In genomic region chr1:116431870-116432500, GRCh38 we compare ENCODE assay signal across 16 cellular contexts.
"Had no signal": no experiment of that assay in that cellular context is flagged by ENCODE, and none has a peak within 500 bp of the region (broad histone marks: within the 10 kb centered on the region; RNA-seq: fewer than 3 reads in every experiment).

No MANE protein-coding gene starts in this region.

- H3K4me1 ChIP-seq: sigmoid colon, spleen, upper lobe of left lung had no signal

- H3K9me3 ChIP-seq: sigmoid colon, spleen, upper lobe of left lung had no signal

- H3K36me3 ChIP-seq: sigmoid colon, spleen, upper lobe of left lung had no signal

- H3K4me1 Mint-ChIP-seq: activated B cell treated with CpG ODN at 0.5 μM for 24 hours; activated CD4-positive, alpha-beta memory T cell treated with anti-CD3 and anti-CD28 coated beads, Interleukin-2, amount 10 ng/mL, durations not matched to agents 7 days and 5 days; naive thymus-derived CD4-positive, alpha-beta T cell; stimulated activated naive B cell treated with anti-CD40 and anti-IgM and Interleukin-4, amounts not matched to agents 10 μg/mL and 1 μg/mL and 100 μg/mL, for 72 hours had no signal

- H3K36me3 Mint-ChIP-seq: naive thymus-derived CD4-positive, alpha-beta T cell; stimulated activated naive B cell treated with anti-CD40 and anti-IgM and Interleukin-4, amounts not matched to agents 10 μg/mL and 1 μg/mL and 100 μg/mL, for 72 hours had no signal

- DNase-seq: activated B cell treated with CpG ODN at 0.5 μM for 24 hours; activated CD4-positive, alpha-beta memory T cell treated with anti-CD3 and anti-CD28 coated beads, Interleukin-2, amount 10 ng/mL, durations not matched to agents 7 days and 5 days; activated CD4-positive, alpha-beta T cell treated with anti-CD3 and anti-CD28 coated beads for 4 hours; activated effector memory CD4-positive, alpha-beta T cell treated with Interleukin-2 at 50 U/mL for 16 hours; activated naive CD4-positive, alpha-beta T cell treated with anti-CD3 and anti-CD28 coated beads, Interleukin-2, amount 50 U/mL, for 16 hours; activated T-cell treated with anti-CD3 and anti-CD28 coated beads, Interleukin-2, amount 50 U/mL, for 48 hours; foreskin melanocyte; left ventricle myocardium superior; naive thymus-derived CD4-positive, alpha-beta T cell; sigmoid colon; spleen; stimulated activated naive B cell treated with anti-CD40 and anti-IgM and Interleukin-4, amounts not matched to agents 10 μg/mL and 1 μg/mL and 100 μg/mL, for 72 hours; T-helper 1 cell; T-helper 9 cell; upper lobe of left lung had no signal

- H2AFZ ChIP-seq: parathyroid adenoma had no signal

- H3K9me3 Mint-ChIP-seq: activated B cell treated with CpG ODN at 0.5 μM for 24 hours; activated CD4-positive, alpha-beta memory T cell treated with anti-CD3 and anti-CD28 coated beads, Interleukin-2, amount 10 ng/mL, durations not matched to agents 7 days and 5 days; naive thymus-derived CD4-positive, alpha-beta T cell; stimulated activated naive B cell treated with anti-CD40 and anti-IgM and Interleukin-4, amounts not matched to agents 10 μg/mL and 1 μg/mL and 100 μg/mL, for 72 hours had no signal

- H3K27me3 ChIP-seq: sigmoid colon, spleen, upper lobe of left lung had no signal

- ATAC-seq: left ventricle myocardium superior; naive thymus-derived CD4-positive, alpha-beta T cell; stimulated activated naive B cell treated with anti-CD40 and anti-IgM and Interleukin-4, amounts not matched to agents 10 μg/mL and 1 μg/mL and 100 μg/mL, for 72 hours had no signal

- H3K4me3 ChIP-seq: sigmoid colon, spleen, upper lobe of left lung had no signal

- H3K4me3 Mint-ChIP-seq: activated B cell treated with CpG ODN at 0.5 μM for 24 hours; activated CD4-positive, alpha-beta memory T cell treated with anti-CD3 and anti-CD28 coated beads, Interleukin-2, amount 10 ng/mL, durations not matched to agents 7 days and 5 days; naive thymus-derived CD4-positive, alpha-beta T cell; stimulated activated naive B cell treated with anti-CD40 and anti-IgM and Interleukin-4, amounts not matched to agents 10 μg/mL and 1 μg/mL and 100 μg/mL, for 72 hours had no signal

- H3K79me2 ChIP-seq: parathyroid adenoma had no signal

- H3K27ac Mint-ChIP-seq: activated B cell treated with CpG ODN at 0.5 μM for 24 hours; activated CD4-positive, alpha-beta memory T cell treated with anti-CD3 and anti-CD28 coated beads, Interleukin-2, amount 10 ng/mL, durations not matched to agents 7 days and 5 days; stimulated activated naive B cell treated with anti-CD40 and anti-IgM and Interleukin-4, amounts not matched to agents 10 μg/mL and 1 μg/mL and 100 μg/mL, for 72 hours had no signal

- H3K27ac ChIP-seq: parathyroid adenoma, sigmoid colon, spleen, upper lobe of left lung had no signal
